ENCODE assay signal across 19 cellular contexts in genomic region chr2:180657054-180657453, GRCh38.
DNase-seq lines count a peak whose midpoint lies in the region; ATAC-seq, FAIRE-seq and TF ChIP-seq lines count a peak whose summit lies in the region.
"Had no signal": no experiment of that assay in that cellular context is flagged by ENCODE, and none has a peak within 500 bp of the region (broad histone marks: within the 10 kb centered on the region; RNA-seq: fewer than 3 reads in every experiment).

No MANE protein-coding gene starts in this region.

- no peaks in the 10 kb centered on the region for H4K20me1 ChIP-seq in GM23248 (ENCODE audit: insufficient read depth)

- H3K79me2 ChIP-seq in GM23248 (ENCODE audit: insufficient read depth): no peaks in the 10 kb centered on the region

- in situ Hi-C loops in GM23248 (cut with MboI): no loop called here

- no peak for TF ChIP-seq EP300 in upper lobe of left lung (IDR thresholded peaks at IDR 0.05)

- DNase-seq in GM23248 (peak; percentile 56), RCC 7860 (ENCODE audit: low spot score) (peak; percentile 92), fibroblast of mammary gland (ENCODE audit: low read depth) (peak; percentile 43), non-pigmented ciliary epithelial cell (ENCODE audit: low read depth) (peak; percentile 78), upper lobe of left lung (no peak), dedifferentiated amniotic fluid mesenchymal stem cell (ENCODE audit: extremely low spot score) (no peak)
- DNase-seq: activated CD4-positive, alpha-beta T cell treated with anti-CD3 and anti-CD28 coated beads, Interleukin-2, amount 50 U/mL, for 1 hour; BE2C; DMS79 treated with DMSO at 0.1 percent for 48 hours; gastrocnemius medialis; left colon; naive thymus-derived CD8-positive, alpha-beta T cell; NCI-H1417 treated with DMSO at 0.1 percent for 48 hours; NCI-H526 treated with DMSO at 0.1 percent for 48 hours; psoas muscle had no signal

- H3K36me3 ChIP-seq in GM23248 (ENCODE audit: low read depth) (no peaks in the 10 kb centered on the region), upper lobe of left lung (no peaks in the 10 kb centered on the region)
- H3K36me3 ChIP-seq: BE2C, gastrocnemius medialis, thoracic aorta had no signal

- H3K9ac ChIP-seq in GM23248: no peak overlapping the region

- no peak overlapping the region for H2AFZ ChIP-seq in GM23248

- no peak for FAIRE-seq in RCC 7860 (lab: Jason Lieb, UNC)
- FAIRE-seq: GM12878 had no signal

- peaks cover 29% of the 10 kb centered on the region for H3F3A ChIP-seq in GM23248 (ENCODE audit: insufficient read depth)

- TF ChIP-seq CTCF in fibroblast of mammary gland (conservative IDR thresholded peaks at IDR 0.05; ENCODE audit: control insufficient read depth, insufficient read depth, low read depth, low read length) (no peak), upper lobe of left lung (IDR thresholded peaks at IDR 0.05) (no peak)

- H3K4me1 ChIP-seq in GM23248 (ENCODE audit: insufficient read depth) (peaks cover 34% of the 10 kb centered on the region), upper lobe of left lung (no peaks in the 10 kb centered on the region)
- H3K4me1 ChIP-seq: BE2C had no signal

- no peaks in the 10 kb centered on the region for H3K27me3 ChIP-seq in GM23248 (replicated peaks; ENCODE audit: insufficient read depth)
- H3K27me3 ChIP-seq in upper lobe of left lung: no peaks in the 10 kb centered on the region
- H3K27me3 ChIP-seq: BE2C, gastrocnemius medialis had no signal

- TF ChIP-seq POLR2A in upper lobe of left lung (IDR thresholded peaks at IDR 0.05): no peak

- H3K27ac ChIP-seq in GM23248 (no peak overlapping the region), upper lobe of left lung (no peak overlapping the region)
- H3K27ac ChIP-seq: gastrocnemius medialis, psoas muscle, thoracic aorta had no signal

- 31 to 46% methylated on average over 1 of the region's 1 CpG for WGBS in GM23248 (ENCODE audit: low coverage in 1 of 2, low lambda C conversion rate in 2 of 2, missing lambda C conversion rate in 2 of 2), 2 experiments
- WGBS in upper lobe of left lung, 2 donors: 73 to 79% methylated on average over 1 of the region's 1 CpG

- H3K9me2 ChIP-seq in GM23248 (ENCODE audit: insufficient read depth): no peaks in the 10 kb centered on the region

- peak overlapping the region; percentile 15 for H3K4me2 ChIP-seq in GM23248 (ENCODE audit: unreplicated experiment)

- no peak for ATAC-seq in upper lobe of left lung (ENCODE audit: low FRiP score in 2 of 2)
- ATAC-seq in GM21526 (IDR thresholded peaks at IDR 0.05; ENCODE audit: low FRiP score, unreplicated experiment): no peak
- ATAC-seq in GM19452 (IDR thresholded peaks at IDR 0.05; ENCODE audit: unreplicated experiment): no peak
- ATAC-seq: gastrocnemius medialis; GM12878; left colon; naive thymus-derived CD8-positive, alpha-beta T cell had no signal

- H3K9me3 ChIP-seq in GM23248 (ENCODE audit: low read depth): no peaks in the 10 kb centered on the region
- no peaks in the 10 kb centered on the region for H3K9me3 ChIP-seq in upper lobe of left lung
- H3K9me3 ChIP-seq: BE2C, gastrocnemius medialis, psoas muscle, thoracic aorta had no signal

- H3K4me3 ChIP-seq in GM23248: no peak overlapping the region
- no peak overlapping the region for H3K4me3 ChIP-seq in fibroblast of mammary gland (ENCODE audit: control insufficient read depth, low read depth, low read length)
- no peak overlapping the region for H3K4me3 ChIP-seq in upper lobe of left lung
- H3K4me3 ChIP-seq: gastrocnemius medialis, GM12878, psoas muscle, thoracic aorta had no signal

Comparison
In these comparisons a context has a peak if more than half of its experiments do, and no peak if none do; other contexts are left out.
1. DNase-seq: peak in GM23248 (single experiment), RCC 7860 (single experiment), fibroblast of mammary gland (single experiment) and non-pigmented ciliary epithelial cell (single experiment); none in upper lobe of left lung (0 of 2) and dedifferentiated amniotic fluid mesenchymal stem cell (single experiment).